In genomic region chr17:73798111-73798748, GRCh38 we compare ENCODE assay signal across 1 cellular context.
TF ChIP-seq lines count a peak whose summit lies in the region.

No MANE protein-coding gene starts in this region.

TF ChIP-seq in HepG2, 621 proteins besides CTCF, POLR2A, EP300 and RAD21 (continued from another document and continues in another):
- TF ChIP-seq SOX13 (IDR thresholded peaks at IDR 0.05) (peak; percentile 72; the same call in 1 of the 2 replicates), SOX13 (CRISPR knock-in tag; conservative IDR thresholded peaks at IDR 0.05 in 1 of 2, IDR thresholded peaks at IDR 0.05 in 1 of 2) (peak; percentile 45 to 89; a peak in 2 of 4 replicates), ZBTB7A (CRISPR knock-in tag; IDR thresholded peaks at IDR 0.05) (no peak; the same call in 1 of the 2 replicates), ZNF781 (CRISPR knock-in tag; IDR thresholded peaks at IDR 0.05; ENCODE audit: borderline replicate concordance, not compliant biosample characterization) (no peak), PHF21A (CRISPR knock-in tag; IDR thresholded peaks at IDR 0.05) (peak; percentile 96), ZNF709 (CRISPR knock-in tag; IDR thresholded peaks at IDR 0.05) (peak; percentile 79), AGO2 (optimal IDR thresholded peaks at IDR 0.05; ENCODE audit: low read depth, low read length) (no peak), THYN1 (CRISPR knock-in tag; IDR thresholded peaks at IDR 0.05; ENCODE audit: borderline replicate concordance, low read depth) (no peak), TGIF2 (CRISPR knock-in tag; IDR thresholded peaks at IDR 0.05) (no peak), RXRA (CRISPR knock-in tag; IDR thresholded peaks at IDR 0.05) (peak; percentile 73; the same call in 1 of the 2 replicates), ZBTB39 (CRISPR knock-in tag; IDR thresholded peaks at IDR 0.05) (0 out of 2 replicates have a peak, but pooled peaks have one; percentile 11), ZNF770 (CRISPR knock-in tag; IDR thresholded peaks at IDR 0.05) (peak; percentile 52; the same call in 1 of the 2 replicates), NR1H2 (CRISPR knock-in tag; IDR thresholded peaks at IDR 0.05; ENCODE audit: borderline replicate concordance, low read depth) (no peak), CSRNP1 (CRISPR knock-in tag; IDR thresholded peaks at IDR 0.05) (no peak), ZNF782 (CRISPR knock-in tag; IDR thresholded peaks at IDR 0.05; ENCODE audit: borderline replicate concordance) (no peak), GABPA (IDR thresholded peaks at IDR 0.05; ENCODE audit: low read depth, low read length) (no peak), GABPA (CRISPR knock-in tag; IDR thresholded peaks at IDR 0.05; ENCODE audit: low read depth) (peak; percentile 47; the same call in 1 of the 2 replicates), TCF7L2 (IDR thresholded peaks at IDR 0.05; ENCODE audit: low read depth, low read length) (peak; percentile 82; the same call in 1 of the 2 replicates), ZFP37 (CRISPR knock-in tag; IDR thresholded peaks at IDR 0.05; ENCODE audit: borderline replicate concordance) (no peak), FOXA1 (IDR thresholded peaks at IDR 0.05) (peak; percentile 96), FOXA1 (CRISPR knock-in tag; IDR thresholded peaks at IDR 0.05) (peak; percentile 98), KMT2B (CRISPR knock-in tag; IDR thresholded peaks at IDR 0.05) (peak; percentile 63; the same call in 1 of the 2 replicates), ZNF264 (CRISPR knock-in tag; IDR thresholded peaks at IDR 0.05) (peak; percentile 92), ZFP62 (CRISPR knock-in tag; IDR thresholded peaks at IDR 0.05) (no peak), ZNF720 (CRISPR knock-in tag; IDR thresholded peaks at IDR 0.05) (no peak), NR2F6 (IDR thresholded peaks at IDR 0.05) (peak; percentile 75), NR2F6 (CRISPR knock-in tag; IDR thresholded peaks at IDR 0.05) (peak; percentile 83), FOXM1 (CRISPR knock-in tag; IDR thresholded peaks at IDR 0.05) (no peak), REST (IDR thresholded peaks at IDR 0.05; ENCODE audit: borderline replicate concordance in 1 of 2, low read depth in 1 of 2, low read length in 2 of 2) (peak in 1 of 2 experiments; percentile 87; a peak in 3 of 4 replicates), EZH2 (conservative IDR thresholded peaks at IDR 0.05; ENCODE audit: low read depth, low read length) (no peak), FIP1L1 (IDR thresholded peaks at IDR 0.05; ENCODE audit: borderline replicate concordance, insufficient read depth, low read depth, low read length) (no peak), MEF2D (CRISPR knock-in tag; IDR thresholded peaks at IDR 0.05) (peak; percentile 83), NFE2 (CRISPR knock-in tag; IDR thresholded peaks at IDR 0.05) (peak; percentile 92), TRAFD1 (CRISPR knock-in tag; IDR thresholded peaks at IDR 0.05; ENCODE audit: borderline replicate concordance) (no peak), SIX4 (CRISPR knock-in tag; IDR thresholded peaks at IDR 0.05) (peak; percentile 78)
- TF ChIP-seq, protein P1, sequence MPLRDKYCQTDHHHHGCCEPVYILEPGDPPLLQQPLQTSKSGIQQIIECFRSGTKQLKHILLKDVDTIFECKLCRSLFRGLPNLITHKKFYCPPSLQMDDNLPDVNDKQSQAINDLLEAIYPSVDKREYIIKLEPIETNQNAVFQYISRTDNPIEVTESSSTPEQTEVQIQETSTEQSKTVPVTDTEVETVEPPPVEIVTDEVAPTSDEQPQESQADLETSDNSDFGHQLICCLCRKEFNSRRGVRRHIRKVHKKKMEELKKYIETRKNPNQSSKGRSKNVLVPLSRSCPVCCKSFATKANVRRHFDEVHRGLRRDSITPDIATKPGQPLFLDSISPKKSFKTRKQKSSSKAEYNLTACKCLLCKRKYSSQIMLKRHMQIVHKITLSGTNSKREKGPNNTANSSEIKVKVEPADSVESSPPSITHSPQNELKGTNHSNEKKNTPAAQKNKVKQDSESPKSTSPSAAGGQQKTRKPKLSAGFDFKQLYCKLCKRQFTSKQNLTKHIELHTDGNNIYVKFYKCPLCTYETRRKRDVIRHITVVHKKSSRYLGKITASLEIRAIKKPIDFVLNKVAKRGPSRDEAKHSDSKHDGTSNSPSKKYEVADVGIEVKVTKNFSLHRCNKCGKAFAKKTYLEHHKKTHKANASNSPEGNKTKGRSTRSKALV (CRISPR knock-in tag; IDR thresholded peaks at IDR 0.05), result peak; percentile 73
- TF ChIP-seq, protein P2, sequence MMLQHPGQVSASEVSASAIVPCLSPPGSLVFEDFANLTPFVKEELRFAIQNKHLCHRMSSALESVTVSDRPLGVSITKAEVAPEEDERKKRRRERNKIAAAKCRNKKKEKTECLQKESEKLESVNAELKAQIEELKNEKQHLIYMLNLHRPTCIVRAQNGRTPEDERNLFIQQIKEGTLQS (CRISPR knock-in tag; IDR thresholded peaks at IDR 0.05), result peak; percentile 75; the same call in 1 of the 2 replicates
- TF ChIP-seq, protein P3, sequence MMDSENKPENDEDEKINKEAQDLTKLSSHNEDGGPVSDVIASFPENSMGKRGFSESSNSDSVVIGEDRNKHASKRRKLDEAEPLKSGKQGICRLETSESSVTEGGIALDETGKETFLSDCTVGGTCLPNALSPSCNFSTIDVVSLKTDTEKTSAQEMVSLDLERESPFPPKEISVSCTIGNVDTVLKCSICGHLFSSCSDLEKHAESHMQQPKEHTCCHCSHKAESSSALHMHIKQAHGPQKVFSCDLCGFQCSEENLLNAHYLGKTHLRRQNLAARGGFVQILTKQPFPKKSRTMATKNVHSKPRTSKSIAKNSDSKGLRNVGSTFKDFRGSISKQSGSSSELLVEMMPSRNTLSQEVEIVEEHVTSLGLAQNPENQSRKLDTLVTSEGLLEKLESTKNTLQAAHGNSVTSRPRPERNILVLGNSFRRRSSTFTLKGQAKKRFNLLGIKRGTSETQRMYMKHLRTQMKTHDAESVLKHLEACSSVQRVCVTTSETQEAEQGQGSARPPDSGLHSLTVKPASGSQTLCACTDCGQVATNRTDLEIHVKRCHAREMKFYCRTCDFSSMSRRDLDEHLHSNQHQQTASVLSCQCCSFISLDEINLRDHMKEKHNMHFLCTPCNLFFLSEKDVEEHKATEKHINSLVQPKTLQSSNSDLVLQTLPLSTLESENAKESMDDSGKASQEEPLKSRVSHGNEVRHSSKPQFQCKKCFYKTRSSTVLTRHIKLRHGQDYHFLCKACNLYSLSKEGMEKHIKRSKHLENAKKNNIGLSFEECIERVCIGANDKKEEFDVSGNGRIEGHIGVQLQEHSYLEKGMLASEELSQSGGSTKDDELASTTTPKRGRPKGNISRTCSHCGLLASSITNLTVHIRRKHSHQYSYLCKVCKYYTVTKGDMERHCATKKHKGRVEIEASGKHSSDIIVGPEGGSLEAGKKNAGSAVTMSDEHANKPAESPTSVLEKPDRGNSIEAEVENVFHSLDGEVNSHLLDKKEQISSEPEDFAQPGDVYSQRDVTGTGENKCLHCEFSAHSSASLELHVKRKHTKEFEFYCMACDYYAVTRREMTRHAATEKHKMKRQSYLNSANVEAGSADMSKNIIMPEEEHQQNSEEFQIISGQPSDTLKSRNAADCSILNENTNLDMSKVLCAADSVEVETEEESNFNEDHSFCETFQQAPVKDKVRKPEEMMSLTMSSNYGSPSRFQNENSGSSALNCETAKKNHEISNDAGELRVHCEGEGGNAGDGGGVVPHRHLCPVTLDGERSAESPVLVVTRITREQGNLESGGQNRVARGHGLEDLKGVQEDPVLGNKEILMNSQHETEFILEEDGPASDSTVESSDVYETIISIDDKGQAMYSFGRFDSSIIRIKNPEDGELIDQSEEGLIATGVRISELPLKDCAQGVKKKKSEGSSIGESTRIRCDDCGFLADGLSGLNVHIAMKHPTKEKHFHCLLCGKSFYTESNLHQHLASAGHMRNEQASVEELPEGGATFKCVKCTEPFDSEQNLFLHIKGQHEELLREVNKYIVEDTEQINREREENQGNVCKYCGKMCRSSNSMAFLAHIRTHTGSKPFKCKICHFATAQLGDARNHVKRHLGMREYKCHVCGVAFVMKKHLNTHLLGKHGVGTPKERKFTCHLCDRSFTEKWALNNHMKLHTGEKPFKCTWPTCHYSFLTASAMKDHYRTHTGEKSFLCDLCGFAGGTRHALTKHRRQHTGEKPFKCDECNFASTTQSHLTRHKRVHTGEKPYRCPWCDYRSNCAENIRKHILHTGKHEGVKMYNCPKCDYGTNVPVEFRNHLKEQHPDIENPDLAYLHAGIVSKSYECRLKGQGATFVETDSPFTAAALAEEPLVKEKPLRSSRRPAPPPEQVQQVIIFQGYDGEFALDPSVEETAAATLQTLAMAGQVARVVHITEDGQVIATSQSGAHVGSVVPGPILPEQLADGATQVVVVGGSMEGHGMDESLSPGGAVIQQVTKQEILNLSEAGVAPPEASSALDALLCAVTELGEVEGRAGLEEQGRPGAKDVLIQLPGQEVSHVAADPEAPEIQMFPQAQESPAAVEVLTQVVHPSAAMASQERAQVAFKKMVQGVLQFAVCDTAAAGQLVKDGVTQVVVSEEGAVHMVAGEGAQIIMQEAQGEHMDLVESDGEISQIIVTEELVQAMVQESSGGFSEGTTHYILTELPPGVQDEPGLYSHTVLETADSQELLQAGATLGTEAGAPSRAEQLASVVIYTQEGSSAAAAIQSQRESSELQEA (CRISPR knock-in tag; IDR thresholded peaks at IDR 0.05; ENCODE audit: not compliant biosample characterization), result no peak
